ENCODE assay signal across 1 cellular context in genomic region chr15:40894689-40895308, GRCh38.
TF ChIP-seq lines count a peak whose summit lies in the region.

No MANE protein-coding gene starts in this region.

TF ChIP-seq in endothelial cell of umbilical vein, 7 proteins besides CTCF, POLR2A, EP300 and RAD21 (continued from another document):
- TF ChIP-seq MAX (IDR thresholded peaks at IDR 0.05; ENCODE audit: insufficient read depth, insufficient read length) = no peak
- no peak for TF ChIP-seq MYC (IDR thresholded peaks at IDR 0.05; ENCODE audit: low read depth, low read length)
- TF ChIP-seq EZH2 (IDR thresholded peaks at IDR 0.05; ENCODE audit: borderline replicate concordance, low read depth, low read length, severe bottlenecking) = no peak
